9 cellular contexts compared by ENCODE assay signal in the genomic region with DNA sequence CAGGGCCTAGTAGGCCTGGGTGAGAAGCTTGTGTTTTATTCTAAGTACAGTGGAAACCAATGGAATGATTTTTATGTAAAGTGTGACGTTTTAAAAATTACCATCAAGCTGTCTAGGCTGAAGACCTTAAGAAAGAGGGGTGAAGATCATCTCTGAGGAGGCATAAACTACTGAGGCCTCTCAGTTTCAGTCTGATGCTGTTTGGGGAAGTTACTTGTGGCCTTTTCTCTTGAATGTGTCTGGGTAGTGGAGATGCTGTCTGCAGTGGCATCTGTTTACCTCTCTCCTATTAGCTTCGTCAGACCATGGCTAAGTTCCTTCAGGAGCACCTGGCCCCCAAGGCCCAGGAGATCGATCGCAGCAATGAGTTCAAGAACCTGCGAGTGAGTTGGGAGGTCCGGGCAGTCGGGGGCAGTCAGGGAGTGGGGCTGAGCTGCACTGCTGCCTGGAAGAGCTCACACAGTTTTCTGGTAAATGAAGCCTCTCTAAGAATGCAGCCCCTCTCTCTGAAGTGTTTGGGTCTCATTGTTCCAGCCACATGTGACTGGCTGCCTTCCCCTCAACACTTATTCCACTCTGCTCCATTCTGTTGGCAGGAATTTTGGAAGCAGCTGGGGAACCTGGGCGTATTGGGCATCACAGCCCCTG. TPM values are rescaled to one million over a fixed set of nuclear protein-coding genes. Genes with fewer than 3 reads are reported as not detected.
DNase-seq lines count a peak whose midpoint lies in the region; ATAC-seq and TF ChIP-seq lines count a peak whose summit lies in the region.
"Had no signal": no experiment of that assay in that cellular context is flagged by ENCODE, and none has a peak within 500 bp of the region (broad histone marks: within the 10 kb centered on the region; RNA-seq: fewer than 3 reads in every experiment).

No MANE protein-coding gene starts in this region.

- H3K27ac ChIP-seq in RWPE1 = peak overlapping the region; percentile 83
- H3K27ac ChIP-seq in neural progenitor cell = no peak overlapping the region

- peaks cover 20% of the 10 kb centered on the region for H3K79me2 ChIP-seq in neural progenitor cell (ENCODE audit: low read depth)

- H3K36me3 ChIP-seq in neural progenitor cell = no peaks in the 10 kb centered on the region

- peak overlapping the region; percentile 74 for H3K4me3 ChIP-seq in neural progenitor cell

- peaks cover 11% of the 10 kb centered on the region for H4K20me1 ChIP-seq in neural progenitor cell (ENCODE audit: low read depth)

- TF ChIP-seq CTCF in RWPE1 (conservative IDR thresholded peaks at IDR 0.05; ENCODE audit: low read depth) (no peak), neural progenitor cell (IDR thresholded peaks at IDR 0.05) (no peak)

- peak overlapping the region; percentile 74 for H3K4me3 Mint-ChIP-seq in neural progenitor cell

- intact Hi-C loops in left ventricle myocardium superior (cut with micrococcal nuclease) = no loop called here

- H3K27me3 ChIP-seq in neural progenitor cell = no peaks in the 10 kb centered on the region

- H3F3A ChIP-seq in neural progenitor cell (ENCODE audit: low read depth) = peaks cover 5% of the 10 kb centered on the region

- ATAC-seq in HG02623 (IDR thresholded peaks at IDR 0.05; ENCODE audit: unreplicated experiment) (peak; percentile 60), left ventricle myocardium superior (no peak)

- in situ Hi-C loops in G401 (cut with HindIII; ENCODE audit: low sequenced_read_pairs) = no loop called here

- H3K36me3 Mint-ChIP-seq in neural progenitor cell = peaks cover 25% of the 10 kb centered on the region

- H3K9me3 Mint-ChIP-seq in neural progenitor cell = no peaks in the 10 kb centered on the region

- no peaks in the 10 kb centered on the region for H3K9me3 ChIP-seq in neural progenitor cell (ENCODE audit: low read depth)

- peaks cover 25% of the 10 kb centered on the region for H3K4me1 Mint-ChIP-seq in neural progenitor cell

- peak; percentile 61 for DNase-seq in SIG-M5 treated with dmso at 0.1 percent for 504 hours (lab: John Stamatoyannopoulos, UW; ENCODE audit: unreplicated experiment)
- DNase-seq in SIG-M5 (lab: John Stamatoyannopoulos, UW) = no peak
- DNase-seq in RWPE1 (ENCODE audit: low spot score) = no peak
- no peak for DNase-seq in neural progenitor cell (ENCODE audit: low spot score)
- DNase-seq in left ventricle myocardium superior = no peak
- no peak for DNase-seq in stimulated activated CD4-positive, alpha-beta T cell treated with anti-CD3 and anti-CD28 coated beads, Interleukin-1b, Interleukin-23, amount 100 ng/mL, for 48 hours
- no peak for DNase-seq in G401 (ENCODE audit: low spot score)
- DNase-seq: 8988T had no signal

- peaks cover 16% of the 10 kb centered on the region for H3K4me1 ChIP-seq in neural progenitor cell

- CTCF ChIA-PET in RWPE1 (lab: Yijun Ruan, JAX) = interaction anchor here (0.6 to 0.7 kb wide), 2 partner anchors 22 to 56 kb away, joined by 3 read pairs; no protein-coding TSS in a partner anchor

- no peak overlapping the region for H3K9ac ChIP-seq in neural progenitor cell

- H3K4me2 ChIP-seq in neural progenitor cell = peak overlapping the region; percentile 81

- H2AFZ ChIP-seq in neural progenitor cell (replicated peaks) = no peak overlapping the region

- no peaks in the 10 kb centered on the region for H3K27me3 Mint-ChIP-seq in neural progenitor cell (ENCODE audit: insufficient read depth, low read depth)

- no peak overlapping the region for H3K27ac Mint-ChIP-seq in neural progenitor cell

- POLR2A ChIA-PET in RWPE1 (lab: Yijun Ruan, JAX; ENCODE audit: low non-redundant PET) = no interaction called here

RNA-seq across cellular contexts. Expression of gene IVD, which starts 1.9 kb away (rescaled TPM):
- total RNA-seq in neural progenitor cell (ENCODE audit: low replicate concordance) (18.0 and 38.4 TPM in 2 replicates), left ventricle myocardium superior (97.2 TPM)
- 91.8 and 111 TPM in 2 replicates for total RNA-seq in G401 (2014; rRNA removed; shearing (Covaris generic))

RNA-seq across cellular contexts. Expression of gene KNSTRN, which starts 24.9 kb away (rescaled TPM):
- 129 and 152 TPM in 2 replicates for total RNA-seq in neural progenitor cell (ENCODE audit: low replicate concordance)
- 10.1 TPM for total RNA-seq in left ventricle myocardium superior
- total RNA-seq in G401 (2014; rRNA removed; shearing (Covaris generic)) = 123 and 146 TPM in 2 replicates

RNA-seq across cellular contexts. Expression of gene BAHD1, which starts 33.3 kb away (rescaled TPM):
- total RNA-seq in neural progenitor cell (ENCODE audit: low replicate concordance) (5.8 and 13.7 TPM in 2 replicates), left ventricle myocardium superior (18.1 TPM)
- 33.8 and 37.2 TPM in 2 replicates for total RNA-seq in G401 (2014; rRNA removed; shearing (Covaris generic))

RNA-seq across cellular contexts. Expression of gene DISP2, which starts 49.4 kb away (rescaled TPM):
- 0.06 TPM in 1 of 2 replicates, not detected in the other for total RNA-seq in neural progenitor cell (ENCODE audit: low replicate concordance)
- 5.2 TPM for total RNA-seq in left ventricle myocardium superior
- total RNA-seq in G401 (2014; rRNA removed; shearing (Covaris generic)) = 1.0 and 3.1 TPM in 2 replicates

RNA-seq across cellular contexts. Expression of gene PHGR1, which starts 56.6 kb away (rescaled TPM):
- total RNA-seq in neural progenitor cell (ENCODE audit: low replicate concordance) (not detected in 2 replicates), left ventricle myocardium superior (not detected)
- total RNA-seq in G401 (2014; rRNA removed; shearing (Covaris generic)) = not detected in 2 replicates

Comparison
In these comparisons a context has a peak if more than half of its experiments do, and no peak if none do; other contexts are left out.
1. RNA of gene KNSTRN, which starts 24.9 kb away (total RNA-seq): 129 to 152 TPM in neural progenitor cell and 123 to 146 TPM in G401; 10.1 TPM in left ventricle myocardium superior (single experiment); every median in the first group is over 10 times any median in the second.